7 cellular contexts compared by ENCODE assay signal in genomic region chr2:106886916-106887758, GRCh38. TPM values are rescaled to one million over a fixed set of nuclear protein-coding genes. Genes with fewer than 3 reads are reported as not detected.
DNase-seq lines count a peak whose midpoint lies in the region; TF ChIP-seq lines count a peak whose summit lies in the region.

No MANE protein-coding gene starts in this region.

- intact Hi-C loops in thyroid gland (cut with DNase I) = no loop called here

- in situ Hi-C loops in astrocyte of the spinal cord (cut with HindIII; ENCODE audit: low sequenced_read_pairs) = no loop called here

- peaks cover 7 to 8% of the 10 kb centered on the region in 2 donors for H3K4me1 ChIP-seq in thyroid gland

- H3K9me3 ChIP-seq in MG63 (no peaks in the 10 kb centered on the region), thyroid gland (no peaks in the 10 kb centered on the region)

- peak overlapping the region; percentile 80 to 93 (median 89) for H3K27ac ChIP-seq in thyroid gland

- no peaks in the 10 kb centered on the region for H3K36me3 ChIP-seq in MG63
- H3K36me3 ChIP-seq in thyroid gland = no peaks in the 10 kb centered on the region

- peak in 1 of 2 donors; percentile 83 for TF ChIP-seq POLR2A in thyroid gland (IDR thresholded peaks at IDR 0.05)

- H3K4me3 ChIP-seq in MG63 (peak overlapping the region; percentile 24), astrocyte of the spinal cord (ENCODE audit: low read depth, low read length) (peak overlapping the region; percentile 53), thyroid gland (replicated peaks in 1 of 3) (peak overlapping the region; percentile 15 to 78 (median 64))

- H3K27me3 ChIP-seq in MG63 = peaks cover 36% of the 10 kb centered on the region
- H3K27me3 ChIP-seq in thyroid gland = no peaks in the 10 kb centered on the region

- TF ChIP-seq CTCF in astrocyte of the spinal cord (IDR thresholded peaks at IDR 0.05; ENCODE audit: low read depth, low read length) (no peak), thyroid gland (IDR thresholded peaks at IDR 0.05) (no peak)

- DNase-seq in MG63 = peak; percentile 17
- DNase-seq in astrocyte of the spinal cord (ENCODE audit: low read depth, low spot score) = peak; percentile 41
- peak; percentile 41 for DNase-seq in kidney glomerular epithelial cell (lab: John Stamatoyannopoulos, UW)
- peak; percentile 97 for DNase-seq in thyroid gland
- DNase-seq in AML-193 (lab: John Stamatoyannopoulos, UW) = no peak
- DNase-seq in NCI-H187 treated with DMSO at 0.1 percent for 48 hours (lab: John Stamatoyannopoulos, UW) = no peak
- DNase-seq in activated CD4-positive, alpha-beta T cell treated with anti-CD3 and anti-CD28 coated beads for 48 hours = no peak

- 1 to 11% methylated on average over 11 to 29 of the region's 71 CpGs for WGBS in thyroid gland, 2 donors

RNA-seq across cellular contexts. Expression of gene ST6GAL2, which starts 1.2 kb away (rescaled TPM):
- total RNA-seq in MG63 (2014; rRNA removed; shearing (Covaris generic); ENCODE audit: low replicate concordance) = not detected in 2 replicates
- 10 to 100 TPM; 17.6 to 94.5 (median 49.9) TPM for total RNA-seq in thyroid gland

Comparison
In these comparisons a context has a peak if more than half of its experiments do, and no peak if none do; other contexts are left out.
1. DNase-seq: peak in MG63 (single experiment), astrocyte of the spinal cord (single experiment), kidney glomerular epithelial cell (single experiment) and thyroid gland (2 of 2); none in AML-193 (0 of 2), NCI-H187 treated with DMSO at 0.1 percent for 48 hours (single experiment) and activated CD4-positive, alpha-beta T cell treated with anti-CD3 and anti-CD28 coated beads for 48 hours (single experiment).
2. RNA of gene ST6GAL2, which starts 1.2 kb away (total RNA-seq): 17.6 to 94.5 TPM in thyroid gland; not detected in MG63; every median in the first group is over 10 times any median in the second.
3. Peak in every context shown above with its lines, with median percentiles within 50 percentile points of each other: H3K4me3 ChIP-seq.